Comparison of ENCODE assay signal across 20 cellular contexts in the genomic region with DNA sequence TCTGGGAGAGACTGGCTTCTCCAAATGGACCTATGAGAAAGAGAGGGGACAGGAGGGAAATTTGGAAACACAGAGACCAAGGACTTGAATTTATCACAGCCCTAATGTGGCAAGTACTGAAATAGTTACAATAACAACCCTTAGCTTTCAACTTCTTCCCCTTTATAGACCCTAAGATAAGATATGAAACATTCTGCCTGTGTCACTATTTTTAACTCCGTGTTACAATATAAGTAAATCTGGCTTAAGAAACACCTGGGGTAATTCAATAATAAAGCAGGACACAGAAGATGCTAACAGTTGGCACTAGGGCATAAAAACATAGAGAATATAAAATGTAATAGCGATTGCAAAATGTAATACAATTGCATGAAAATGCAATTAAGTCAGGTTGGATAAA.
DNase-seq lines count a peak whose midpoint lies in the region; ATAC-seq and TF ChIP-seq lines count a peak whose summit lies in the region.
"Had no signal": no experiment of that assay in that cellular context is flagged by ENCODE, and none has a peak within 500 bp of the region (broad histone marks: within the 10 kb centered on the region; RNA-seq: fewer than 3 reads in every experiment).

No MANE protein-coding gene starts in this region.

- CTCF ChIA-PET in HEK293 (lab: Yijun Ruan, JAX): interaction anchor here (0.7 kb wide), 1 partner anchor 19 kb away, joined by 3 read pairs; no protein-coding TSS in a partner anchor

- H3K4me1 ChIP-seq in cardiac muscle cell (ENCODE audit: low read depth): peaks cover 28% of the 10 kb centered on the region
- no peaks in the 10 kb centered on the region for H3K4me1 ChIP-seq in HEK293 (ENCODE audit: control insufficient read depth, insufficient read depth, low read length)
- H3K4me1 ChIP-seq: A549, HAP-1 had no signal

- H3K4me3 ChIP-seq in cardiac muscle cell (no peak overlapping the region), HEK293 (ENCODE audit: low read depth, low read length) (no peak overlapping the region)
- H3K4me3 ChIP-seq: A549, BLaER1, GM12878, HAP-1 had no signal

- intact Hi-C loops in Right ventricle myocardium inferior (cut with DNase I) (no loop called here), left colon (cut with DNase I, micrococcal nuclease) (no loop called here)

- H3K9me3 ChIP-seq in cardiac muscle cell (ENCODE audit: low read depth) (no peaks in the 10 kb centered on the region), HEK293 (ENCODE audit: control insufficient read depth, insufficient read depth, low read depth, low read length) (no peaks in the 10 kb centered on the region)
- H3K9me3 ChIP-seq: A549, HAP-1 had no signal

- H3K27me3 ChIP-seq in cardiac muscle cell: no peaks in the 10 kb centered on the region
- H3K27me3 ChIP-seq: BLaER1 had no signal

- POLR2A ChIA-PET in HEK293 (lab: Yijun Ruan, JAX): no interaction called here

- ATAC-seq in Right ventricle myocardium inferior (no peak), left colon (peak; percentile 84), GM19463 (IDR thresholded peaks at IDR 0.05; ENCODE audit: unreplicated experiment) (no peak)
- ATAC-seq: A549; CD8-positive, alpha-beta T cell; GM12878 had no signal

- DNase-seq in cardiac muscle cell (ENCODE audit: low read depth in 1 of 2, low spot score in 1 of 2): no peak
- DNase-seq in Right ventricle myocardium inferior (ENCODE audit: missing footprints): no peak
- DNase-seq in left colon: no peak
- DNase-seq in HUDEP-2 (lab: John Stamatoyannopoulos, UW; ENCODE audit: unreplicated experiment in 76 of 76): no peak
- no peak for DNase-seq in kidney glomerular epithelial cell (lab: John Stamatoyannopoulos, UW)
- DNase-seq: 8988T; CD4-positive, CD25-positive, alpha-beta regulatory T cell; CD8-positive, alpha-beta T cell; DMS 273 treated with DMSO at 0.1 percent for 48 hours; DMS79; EL; GDM1; GOT3 had no signal

- H3K36me3 ChIP-seq in cardiac muscle cell (no peaks in the 10 kb centered on the region), HEK293 (ENCODE audit: control insufficient read depth in 2 of 2, insufficient read depth in 1 of 2, low read length in 2 of 2) (no peaks in the 10 kb centered on the region)
- H3K36me3 ChIP-seq: BLaER1, HAP-1 had no signal

- H3K27ac ChIP-seq in cardiac muscle cell (peak overlapping the region; percentile 92), HEK293 (ENCODE audit: extremely low read depth, low read depth, low read length) (no peak overlapping the region)
- H3K27ac ChIP-seq: A549, BLaER1, C4-2B had no signal

- no peak for TF ChIP-seq CTCF in cardiac muscle cell (IDR thresholded peaks at IDR 0.05; ENCODE audit: low read depth, low read length)
- no peak for TF ChIP-seq CTCF in HEK293 (tag by site-specific recombination; IDR thresholded peaks at IDR 0.05)

TF ChIP-seq in HEK293, 187 proteins besides CTCF, POLR2A, EP300 and RAD21:
- TF ChIP-seq TCF7L2 (IDR thresholded peaks at IDR 0.05; ENCODE audit: borderline replicate concordance, low read depth, low read length) (peak; percentile 28; the same call in 1 of the 2 replicates), ZNF658 (tag by site-specific recombination; IDR thresholded peaks at IDR 0.05) (no peak), PRDM1 (tag by site-specific recombination; IDR thresholded peaks at IDR 0.05) (no peak), SCRT1 (tag by site-specific recombination; IDR thresholded peaks at IDR 0.05; ENCODE audit: borderline replicate concordance) (no peak), ZNF747 (tag by site-specific recombination; IDR thresholded peaks at IDR 0.05) (no peak), OVOL3 (tag by site-specific recombination; IDR thresholded peaks at IDR 0.05) (no peak)
- TF ChIP-seq, protein P1, sequence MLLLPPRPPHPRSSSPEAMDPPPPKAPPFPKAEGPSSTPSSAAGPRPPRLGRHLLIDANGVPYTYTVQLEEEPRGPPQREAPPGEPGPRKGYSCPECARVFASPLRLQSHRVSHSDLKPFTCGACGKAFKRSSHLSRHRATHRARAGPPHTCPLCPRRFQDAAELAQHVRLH (tag by site-specific recombination; IDR thresholded peaks at IDR 0.05): no peak
- TF ChIP-seq, protein P2, sequence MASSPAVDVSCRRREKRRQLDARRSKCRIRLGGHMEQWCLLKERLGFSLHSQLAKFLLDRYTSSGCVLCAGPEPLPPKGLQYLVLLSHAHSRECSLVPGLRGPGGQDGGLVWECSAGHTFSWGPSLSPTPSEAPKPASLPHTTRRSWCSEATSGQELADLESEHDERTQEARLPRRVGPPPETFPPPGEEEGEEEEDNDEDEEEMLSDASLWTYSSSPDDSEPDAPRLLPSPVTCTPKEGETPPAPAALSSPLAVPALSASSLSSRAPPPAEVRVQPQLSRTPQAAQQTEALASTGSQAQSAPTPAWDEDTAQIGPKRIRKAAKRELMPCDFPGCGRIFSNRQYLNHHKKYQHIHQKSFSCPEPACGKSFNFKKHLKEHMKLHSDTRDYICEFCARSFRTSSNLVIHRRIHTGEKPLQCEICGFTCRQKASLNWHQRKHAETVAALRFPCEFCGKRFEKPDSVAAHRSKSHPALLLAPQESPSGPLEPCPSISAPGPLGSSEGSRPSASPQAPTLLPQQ (tag by site-specific recombination; IDR thresholded peaks at IDR 0.05): no peak
